In the genomic region with DNA sequence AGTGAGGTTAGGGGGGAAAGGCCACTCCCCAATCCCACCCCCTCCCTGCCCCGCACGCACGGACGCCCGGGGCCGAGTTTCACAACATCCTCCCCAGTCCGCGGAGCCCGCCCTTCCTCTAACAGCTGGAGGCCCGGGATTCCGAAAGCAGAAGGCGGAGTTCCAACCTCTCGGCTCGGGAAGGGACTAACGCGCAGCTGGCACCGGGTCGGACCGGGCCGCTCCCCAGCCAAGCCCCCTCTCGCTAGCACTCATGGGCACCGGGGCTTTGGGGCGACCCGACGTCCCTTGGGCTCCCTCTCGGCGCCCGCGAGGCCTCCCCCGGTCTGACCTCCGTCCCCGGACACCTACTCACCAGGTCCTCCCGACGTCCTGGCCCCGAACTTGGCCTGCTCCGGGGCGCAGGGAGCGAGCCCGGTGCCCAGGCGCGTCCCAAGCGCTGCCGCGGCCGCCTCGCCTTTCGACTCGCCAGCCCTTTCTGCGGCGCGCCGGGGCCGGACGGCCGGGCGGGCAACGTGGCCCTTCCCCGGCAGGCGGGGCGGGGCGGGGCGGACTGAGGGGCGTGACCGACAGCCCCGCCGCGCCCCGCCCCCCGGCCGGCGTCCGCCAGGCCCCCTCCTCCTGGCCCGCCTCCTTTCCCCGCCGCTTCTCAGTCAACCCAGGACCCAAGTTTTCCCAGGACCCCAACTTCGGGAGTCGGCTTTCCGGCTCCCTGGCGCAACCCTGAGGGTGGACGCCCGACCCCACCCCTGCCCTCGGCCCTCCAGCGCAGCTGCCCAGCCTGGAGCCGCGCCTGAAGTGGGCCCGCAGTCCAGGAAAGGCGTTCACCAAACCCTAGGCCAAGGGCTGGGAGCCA, we compare ENCODE assay signal across 1 cellular context.
TF ChIP-seq lines count a peak whose summit lies in the region.

MGAT1 (minus strand) TSS at position 482 of the 856 bp plus-strand sequence. CDS start 9,835 bp downstream, outside the sequence.

TF ChIP-seq in HepG2, 621 proteins besides CTCF, POLR2A, EP300 and RAD21 (continued from another document and continues in another):
- TF ChIP-seq HINFP (CRISPR knock-in tag; IDR thresholded peaks at IDR 0.05; ENCODE audit: low read depth) (no peak), ZNF629 (CRISPR knock-in tag; conservative IDR thresholded peaks at IDR 0.05) (0 out of 2 replicates have a peak, but pooled peaks have one; percentile 19), ZNF441 (CRISPR knock-in tag; IDR thresholded peaks at IDR 0.05; ENCODE audit: borderline replicate concordance) (no peak), HDAC1 (CRISPR knock-in tag; IDR thresholded peaks at IDR 0.05) (peak; percentile 77), BHLHE40 (IDR thresholded peaks at IDR 0.05; ENCODE audit: low read length) (no peak; the same call in 1 of the 2 replicates), POLR2G (IDR thresholded peaks at IDR 0.05; ENCODE audit: low read depth, low read length) (peak; percentile 70), RELA (CRISPR knock-in tag; IDR thresholded peaks at IDR 0.05) (peak; percentile 69; the same call in 1 of the 2 replicates), HNF4A (CRISPR knock-in tag; IDR thresholded peaks at IDR 0.05) (0 out of 2 replicates have a peak, but pooled peaks have one; percentile 20), ZSCAN25 (CRISPR knock-in tag; IDR thresholded peaks at IDR 0.05) (no peak), TEAD2 (CRISPR knock-in tag; IDR thresholded peaks at IDR 0.05) (no peak), ZNF567 (CRISPR knock-in tag; IDR thresholded peaks at IDR 0.05; ENCODE audit: borderline replicate concordance) (peak; percentile 50; the same call in 1 of the 2 replicates), ZNF282 (IDR thresholded peaks at IDR 0.05; ENCODE audit: partially characterized antibody) (no peak), HNRNPLL (IDR thresholded peaks at IDR 0.05; ENCODE audit: low read depth, low read length, poor library complexity, severe bottlenecking) (peak; percentile 60), SETDB1 (CRISPR knock-in tag; IDR thresholded peaks at IDR 0.05; ENCODE audit: borderline replicate concordance) (no peak), AHR (CRISPR knock-in tag; IDR thresholded peaks at IDR 0.05) (0 out of 2 replicates have a peak, but pooled peaks have one; percentile 44), PAF1 (CRISPR knock-in tag; IDR thresholded peaks at IDR 0.05) (no peak), NFAT5 (CRISPR knock-in tag; IDR thresholded peaks at IDR 0.05) (peak; percentile 54; the same call in 1 of the 2 replicates), MEF2D (CRISPR knock-in tag; IDR thresholded peaks at IDR 0.05) (no peak), SOX6 (IDR thresholded peaks at IDR 0.05) (no peak), SOX6 (CRISPR knock-in tag; IDR thresholded peaks at IDR 0.05) (peak; percentile 28; the same call in 1 of the 2 replicates), KLF6 (CRISPR knock-in tag; IDR thresholded peaks at IDR 0.05) (no peak), ZSCAN30 (CRISPR knock-in tag; IDR thresholded peaks at IDR 0.05) (no peak), ZNF383 (CRISPR knock-in tag; IDR thresholded peaks at IDR 0.05; ENCODE audit: borderline replicate concordance) (no peak), RCOR2 (CRISPR knock-in tag; IDR thresholded peaks at IDR 0.05) (no peak), ZNF773 (CRISPR knock-in tag; IDR thresholded peaks at IDR 0.05; ENCODE audit: borderline replicate concordance) (0 out of 2 replicates have a peak, but pooled peaks have one; percentile 49), EEA1 (CRISPR knock-in tag; IDR thresholded peaks at IDR 0.05; ENCODE audit: borderline replicate concordance) (peak; percentile 73; the same call in 1 of the 2 replicates), CCAR2 (optimal IDR thresholded peaks at IDR 0.05; ENCODE audit: low read depth, low read length) (no peak), HOXA3 (CRISPR knock-in tag; IDR thresholded peaks at IDR 0.05) (peak; percentile 34), KLF12 (CRISPR knock-in tag; IDR thresholded peaks at IDR 0.05; ENCODE audit: borderline replicate concordance) (no peak), MAF1 (CRISPR knock-in tag; IDR thresholded peaks at IDR 0.05; ENCODE audit: borderline replicate concordance) (no peak), PCBP2 (optimal IDR thresholded peaks at IDR 0.05; ENCODE audit: low read depth, low read length, poor library complexity, severe bottlenecking) (no peak), ZSCAN31 (CRISPR knock-in tag; IDR thresholded peaks at IDR 0.05; ENCODE audit: low read depth) (peak; percentile 66; the same call in 1 of the 2 replicates), RFX5 (IDR thresholded peaks at IDR 0.05; ENCODE audit: low read depth, low read length) (no peak), ZC3H4 (CRISPR knock-in tag; IDR thresholded peaks at IDR 0.05; ENCODE audit: borderline replicate concordance) (no peak), ZNF446 (CRISPR knock-in tag; IDR thresholded peaks at IDR 0.05) (no peak; the same call in 1 of the 2 replicates), NCOA2 (CRISPR knock-in tag; IDR thresholded peaks at IDR 0.05) (no peak), NONO (IDR thresholded peaks at IDR 0.05) (no peak), NONO (CRISPR knock-in tag; conservative IDR thresholded peaks at IDR 0.05) (peak; percentile 82), ZNF607 (CRISPR knock-in tag; IDR thresholded peaks at IDR 0.05; ENCODE audit: borderline replicate concordance) (peak; percentile 72), ARNT (IDR thresholded peaks at IDR 0.05) (no peak), TMF1 (CRISPR knock-in tag; IDR thresholded peaks at IDR 0.05; ENCODE audit: low read depth) (no peak), ZNF225 (CRISPR knock-in tag; IDR thresholded peaks at IDR 0.05) (no peak), KLF16 (CRISPR knock-in tag; IDR thresholded peaks at IDR 0.05) (peak in 1 of 2 experiments; percentile 53; a peak in 1 of 4 replicates), MAX (IDR thresholded peaks at IDR 0.05) (peak; percentile 65), POGZ (CRISPR knock-in tag; IDR thresholded peaks at IDR 0.05) (peak; percentile 49; the same call in 1 of the 2 replicates), SP140L (CRISPR knock-in tag; IDR thresholded peaks at IDR 0.05; ENCODE audit: borderline replicate concordance) (no peak)
- TF ChIP-seq, protein P1, sequence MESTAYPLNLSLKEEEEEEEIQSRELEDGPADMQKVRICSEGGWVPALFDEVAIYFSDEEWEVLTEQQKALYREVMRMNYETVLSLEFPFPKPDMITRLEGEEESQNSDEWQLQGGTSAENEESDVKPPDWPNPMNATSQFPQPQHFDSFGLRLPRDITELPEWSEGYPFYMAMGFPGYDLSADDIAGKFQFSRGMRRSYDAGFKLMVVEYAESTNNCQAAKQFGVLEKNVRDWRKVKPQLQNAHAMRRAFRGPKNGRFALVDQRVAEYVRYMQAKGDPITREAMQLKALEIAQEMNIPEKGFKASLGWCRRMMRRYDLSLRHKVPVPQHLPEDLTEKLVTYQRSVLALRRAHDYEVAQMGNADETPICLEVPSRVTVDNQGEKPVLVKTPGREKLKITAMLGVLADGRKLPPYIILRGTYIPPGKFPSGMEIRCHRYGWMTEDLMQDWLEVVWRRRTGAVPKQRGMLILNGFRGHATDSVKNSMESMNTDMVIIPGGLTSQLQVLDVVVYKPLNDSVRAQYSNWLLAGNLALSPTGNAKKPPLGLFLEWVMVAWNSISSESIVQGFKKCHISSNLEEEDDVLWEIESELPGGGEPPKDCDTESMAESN (CRISPR knock-in tag; conservative IDR thresholded peaks at IDR 0.05), result peak; percentile 42; the same call in 1 of the 2 replicates
- TF ChIP-seq, protein P2, sequence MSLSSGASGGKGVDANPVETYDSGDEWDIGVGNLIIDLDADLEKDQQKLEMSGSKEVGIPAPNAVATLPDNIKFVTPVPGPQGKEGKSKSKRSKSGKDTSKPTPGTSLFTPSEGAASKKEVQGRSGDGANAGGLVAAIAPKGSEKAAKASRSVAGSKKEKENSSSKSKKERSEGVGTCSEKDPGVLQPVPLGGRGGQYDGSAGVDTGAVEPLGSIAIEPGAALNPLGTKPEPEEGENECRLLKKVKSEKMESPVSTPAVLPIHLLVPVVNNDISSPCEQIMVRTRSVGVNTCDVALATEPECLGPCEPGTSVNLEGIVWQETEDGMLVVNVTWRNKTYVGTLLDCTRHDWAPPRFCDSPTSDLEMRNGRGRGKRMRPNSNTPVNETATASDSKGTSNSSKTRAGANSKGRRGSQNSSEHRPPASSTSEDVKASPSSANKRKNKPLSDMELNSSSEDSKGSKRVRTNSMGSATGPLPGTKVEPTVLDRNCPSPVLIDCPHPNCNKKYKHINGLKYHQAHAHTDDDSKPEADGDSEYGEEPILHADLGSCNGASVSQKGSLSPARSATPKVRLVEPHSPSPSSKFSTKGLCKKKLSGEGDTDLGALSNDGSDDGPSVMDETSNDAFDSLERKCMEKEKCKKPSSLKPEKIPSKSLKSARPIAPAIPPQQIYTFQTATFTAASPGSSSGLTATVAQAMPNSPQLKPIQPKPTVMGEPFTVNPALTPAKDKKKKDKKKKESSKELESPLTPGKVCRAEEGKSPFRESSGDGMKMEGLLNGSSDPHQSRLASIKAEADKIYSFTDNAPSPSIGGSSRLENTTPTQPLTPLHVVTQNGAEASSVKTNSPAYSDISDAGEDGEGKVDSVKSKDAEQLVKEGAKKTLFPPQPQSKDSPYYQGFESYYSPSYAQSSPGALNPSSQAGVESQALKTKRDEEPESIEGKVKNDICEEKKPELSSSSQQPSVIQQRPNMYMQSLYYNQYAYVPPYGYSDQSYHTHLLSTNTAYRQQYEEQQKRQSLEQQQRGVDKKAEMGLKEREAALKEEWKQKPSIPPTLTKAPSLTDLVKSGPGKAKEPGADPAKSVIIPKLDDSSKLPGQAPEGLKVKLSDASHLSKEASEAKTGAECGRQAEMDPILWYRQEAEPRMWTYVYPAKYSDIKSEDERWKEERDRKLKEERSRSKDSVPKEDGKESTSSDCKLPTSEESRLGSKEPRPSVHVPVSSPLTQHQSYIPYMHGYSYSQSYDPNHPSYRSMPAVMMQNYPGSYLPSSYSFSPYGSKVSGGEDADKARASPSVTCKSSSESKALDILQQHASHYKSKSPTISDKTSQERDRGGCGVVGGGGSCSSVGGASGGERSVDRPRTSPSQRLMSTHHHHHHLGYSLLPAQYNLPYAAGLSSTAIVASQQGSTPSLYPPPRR (CRISPR knock-in tag; IDR thresholded peaks at IDR 0.05; ENCODE audit: borderline replicate concordance), result 0 out of 2 replicates have a peak, but pooled peaks have one; percentile 23
- TF ChIP-seq, protein P3, sequence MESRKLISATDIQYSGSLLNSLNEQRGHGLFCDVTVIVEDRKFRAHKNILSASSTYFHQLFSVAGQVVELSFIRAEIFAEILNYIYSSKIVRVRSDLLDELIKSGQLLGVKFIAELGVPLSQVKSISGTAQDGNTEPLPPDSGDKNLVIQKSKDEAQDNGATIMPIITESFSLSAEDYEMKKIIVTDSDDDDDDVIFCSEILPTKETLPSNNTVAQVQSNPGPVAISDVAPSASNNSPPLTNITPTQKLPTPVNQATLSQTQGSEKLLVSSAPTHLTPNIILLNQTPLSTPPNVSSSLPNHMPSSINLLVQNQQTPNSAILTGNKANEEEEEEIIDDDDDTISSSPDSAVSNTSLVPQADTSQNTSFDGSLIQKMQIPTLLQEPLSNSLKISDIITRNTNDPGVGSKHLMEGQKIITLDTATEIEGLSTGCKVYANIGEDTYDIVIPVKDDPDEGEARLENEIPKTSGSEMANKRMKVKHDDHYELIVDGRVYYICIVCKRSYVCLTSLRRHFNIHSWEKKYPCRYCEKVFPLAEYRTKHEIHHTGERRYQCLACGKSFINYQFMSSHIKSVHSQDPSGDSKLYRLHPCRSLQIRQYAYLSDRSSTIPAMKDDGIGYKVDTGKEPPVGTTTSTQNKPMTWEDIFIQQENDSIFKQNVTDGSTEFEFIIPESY (CRISPR knock-in tag; IDR thresholded peaks at IDR 0.05), result no peak
- TF ChIP-seq, protein P4, sequence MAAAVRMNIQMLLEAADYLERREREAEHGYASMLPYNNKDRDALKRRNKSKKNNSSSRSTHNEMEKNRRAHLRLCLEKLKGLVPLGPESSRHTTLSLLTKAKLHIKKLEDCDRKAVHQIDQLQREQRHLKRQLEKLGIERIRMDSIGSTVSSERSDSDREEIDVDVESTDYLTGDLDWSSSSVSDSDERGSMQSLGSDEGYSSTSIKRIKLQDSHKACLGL (CRISPR knock-in tag; IDR thresholded peaks at IDR 0.05), result peak; percentile 68; the same call in 1 of the 2 replicates
